In genomic region chrX:110211340-110211739, GRCh38 we compare ENCODE assay signal across 19 cellular contexts.
A peak's percentile ranks its signal among the peaks of the same experiment; 100 is the strongest.
DNase-seq lines count a peak whose midpoint lies in the region; ATAC-seq and TF ChIP-seq lines count a peak whose summit lies in the region.
"Had no signal": no experiment of that assay in that cellular context is flagged by ENCODE, and none has a peak within 500 bp of the region (broad histone marks: within the 10 kb centered on the region; RNA-seq: fewer than 3 reads in every experiment).

No MANE protein-coding gene starts in this region.

- H3K4me1 ChIP-seq in breast epithelium (no peaks in the 10 kb centered on the region), SJSA1 (replicated peaks) (peaks cover 31% of the 10 kb centered on the region)

- H3K27me3 Mint-ChIP-seq in MCF 10A (ENCODE audit: insufficient read depth, unreplicated experiment) (peaks cover 58% of the 10 kb centered on the region), natural killer cell (ENCODE audit: low read depth in 2 of 2) (peaks cover 0 to 10% of the 10 kb centered on the region in 2 donors)
- H3K27me3 Mint-ChIP-seq: B cell had no signal

- no peaks in the 10 kb centered on the region for H3K36me3 ChIP-seq in breast epithelium
- H3K36me3 ChIP-seq in SJSA1: no peaks in the 10 kb centered on the region

- no peaks in the 10 kb centered on the region for H3K9me3 ChIP-seq in breast epithelium
- H3K9me3 ChIP-seq in SJSA1 (replicated peaks): no peaks in the 10 kb centered on the region
- H3K9me3 ChIP-seq: SK-N-SH had no signal

- no peak overlapping the region for H3K4me3 ChIP-seq in breast epithelium
- H3K4me3 ChIP-seq in SJSA1: no peak overlapping the region

- POLR2A ChIA-PET in MCF 10A (lab: Yijun Ruan, JAX): interaction anchor here (0.7 to 2.7 kb wide), 10 partner anchors 8 to 200 kb away, joined by 3 to 23 read pairs (median 3); partner anchors contain the start of gene AMMECR1

- TF ChIP-seq POLR2A in breast epithelium (IDR thresholded peaks at IDR 0.05): no peak

- H3K9me3 Mint-ChIP-seq in MCF 10A (ENCODE audit: unreplicated experiment): no peaks in the 10 kb centered on the region
- H3K9me3 Mint-ChIP-seq in natural killer cell: no peaks in the 10 kb centered on the region
- H3K9me3 Mint-ChIP-seq: CD14-positive monocyte had no signal

- H3K36me3 Mint-ChIP-seq in MCF 10A (ENCODE audit: insufficient read depth, unreplicated experiment) (peaks cover 13% of the 10 kb centered on the region), natural killer cell (no peaks in the 10 kb centered on the region)

- H3K4me1 Mint-ChIP-seq in MCF 10A (ENCODE audit: insufficient read depth, unreplicated experiment) (peaks cover 13% of the 10 kb centered on the region), natural killer cell (peaks cover 0 to 7% of the 10 kb centered on the region in 2 donors)
- H3K4me1 Mint-ChIP-seq: B cell had no signal

- ATAC-seq in esophagus mucosa: peak; percentile 54
- ATAC-seq in GM19395 (IDR thresholded peaks at IDR 0.05; ENCODE audit: unreplicated experiment): no peak
- no peak for ATAC-seq in natural killer cell

- intact Hi-C loops in MCF 10A (cut with micrococcal nuclease): loop anchor here (5.0 kb wide), 2 partner anchors 49 to 106 kb away; partner anchors contain the start of gene AMMECR1
- intact Hi-C loops in breast epithelium (cut with DNase I; ENCODE audit: low total_unique reads): no loop called here
- intact Hi-C loops in natural killer cell (cut with micrococcal nuclease): no loop called here

- CTCF ChIA-PET in MCF 10A (lab: Yijun Ruan, JAX): interaction anchor here (0.6 to 1.3 kb wide), 3 partner anchors 15 to 1508 kb away, joined by 4 to 6 read pairs (median 4); no protein-coding TSS in a partner anchor

- no peak for DNase-seq in MCF 10A (ENCODE audit: unreplicated experiment)
- no peak for DNase-seq in breast epithelium (ENCODE audit: low spot score in 2 of 2)
- DNase-seq in SJSA1 (ENCODE audit: low read depth in 1 of 2, low spot score in 2 of 2): no peak
- DNase-seq in natural killer cell: no peak
- no peak for DNase-seq in GDM1 (lab: John Stamatoyannopoulos, UW)
- DNase-seq: GF-D8, H7, NCI-H1105, NCI-H146, NCI-H2029, NCI-H526 treated with DMSO at 0.1 percent for 48 hours, RPMI8226, SHP77 treated with DMSO at 0.1 percent for 48 hours, SK-N-SH had no signal

- TF ChIP-seq CTCF in MCF 10A (IDR thresholded peaks at IDR 0.05; ENCODE audit: unreplicated experiment): no peak
- no peak for TF ChIP-seq CTCF in breast epithelium (IDR thresholded peaks at IDR 0.05)
- TF ChIP-seq CTCF in natural killer cell (IDR thresholded peaks at IDR 0.05): no peak

- H3K27ac Mint-ChIP-seq in MCF 10A (ENCODE audit: low read depth, unreplicated experiment): peak overlapping the region; percentile 85
- no peak overlapping the region for H3K27ac Mint-ChIP-seq in natural killer cell
- H3K27ac Mint-ChIP-seq: B cell, CD14-positive monocyte had no signal

- no TSS peak for BruUV-seq in MCF 10A (replicated peaks; lab: Mats Ljungman, UMichigan)

- no peak overlapping the region for H3K27ac ChIP-seq in breast epithelium
- peak overlapping the region; percentile 88 for H3K27ac ChIP-seq in SJSA1
- H3K27ac ChIP-seq: KMS-11 had no signal

- H3K4me3 Mint-ChIP-seq in MCF 10A (ENCODE audit: unreplicated experiment): no peak overlapping the region
- H3K4me3 Mint-ChIP-seq in natural killer cell: no peak overlapping the region
- H3K4me3 Mint-ChIP-seq: B cell, CD14-positive monocyte had no signal

- peaks cover 0 to 58% of the 10 kb centered on the region in 2 donors for H3K27me3 ChIP-seq in breast epithelium
- H3K27me3 ChIP-seq in SJSA1 (replicated peaks): no peaks in the 10 kb centered on the region
